Comparison of ENCODE assay signal across 33 cellular contexts in the genomic region with DNA sequence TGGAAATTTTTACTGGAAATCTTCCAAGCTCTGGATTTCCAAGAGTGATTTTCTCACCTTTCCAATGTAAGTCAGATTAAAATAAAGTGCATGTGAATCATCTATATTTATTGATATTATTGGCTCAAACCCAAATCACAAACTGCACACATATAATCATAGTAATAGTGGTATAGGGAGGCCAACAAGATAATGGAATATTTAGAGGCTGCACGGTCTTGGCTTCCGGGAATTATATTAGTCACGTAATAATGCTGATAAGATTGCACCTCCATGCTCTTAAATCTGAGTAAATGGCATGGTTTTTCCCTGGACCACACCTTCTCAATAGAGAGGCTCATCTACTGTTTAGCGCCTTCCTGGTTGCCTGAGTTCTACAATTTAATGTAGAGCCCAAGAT.
"Had no signal": no experiment of that assay in that cellular context is flagged by ENCODE, and none has a peak within 500 bp of the region (broad histone marks: within the 10 kb centered on the region; RNA-seq: fewer than 3 reads in every experiment).

No MANE protein-coding gene starts in this region.

- H3K4me1 ChIP-seq: adrenal gland, body of pancreas, breast epithelium had no signal

- DNase-seq: activated B cell treated with CpG ODN at 0.5 μM for 24 hours; activated CD4-positive, alpha-beta memory T cell treated with anti-CD3 and anti-CD28 coated beads for 36 hours; activated CD4-positive, alpha-beta T cell treated with anti-CD3 and anti-CD28 coated beads for 4 hours; activated CD4-positive, alpha-beta T cell treated with anti-CD3 and anti-CD28 coated beads, Interleukin-2, amount 10 ng/mL, durations not matched to agents 24 days and 14 days; activated CD4-positive, alpha-beta T cell treated with anti-CD3 and anti-CD28 coated beads, Interleukin-2, amount 50 U/mL, for 1 hour; activated CD4-positive, alpha-beta T cell treated with anti-CD3 and anti-CD28 coated beads, Interleukin-2, amount 50 U/mL, for 4 hours; activated CD4-positive, CD25-positive, alpha-beta regulatory T cell treated with anti-CD3 and anti-CD28 coated beads, Interleukin-2, amount 50 U/mL, for 72 hours; activated CD8-positive, alpha-beta memory T cell treated with anti-CD3 and anti-CD28 coated beads, Interleukin-2, amount 50 U/mL, for 4 hours; activated CD8-positive, alpha-beta T cell treated with anti-CD3 and anti-CD28 coated beads for 36 hours; activated effector memory CD4-positive, alpha-beta T cell treated with anti-CD3 and anti-CD28 coated beads, Interleukin-2, amount 50 U/mL, for 16 hours; activated gamma-delta T cell treated with Interleukin-2 at 50 U/mL for 16 hours; activated naive CD4-positive, alpha-beta T cell; activated naive CD4-positive, alpha-beta T cell treated with anti-CD3 and anti-CD28 coated beads for 36 hours; activated naive CD4-positive, alpha-beta T cell treated with anti-CD3 and anti-CD28 coated beads, Interleukin-2, amount 50 U/mL, for 16 hours; activated naive CD8-positive, alpha-beta T cell treated with anti-CD3 and anti-CD28 coated beads for 36 hours; activated T-cell treated with anti-CD3 and anti-CD28 coated beads for 4 hours; activated T-cell treated with anti-CD3 and anti-CD28 coated beads, Interleukin-2, amount 50 U/mL, for 1 hour; activated T-cell treated with anti-CD3 and anti-CD28 coated beads, Interleukin-2, amount 50 U/mL, for 4 hours; activated T-cell treated with anti-CD3 and anti-CD28 coated beads, Interleukin-2, amount 50 U/mL, for 72 hours; adrenal gland; amniotic stem cell; aorta; body of pancreas; brain microvascular endothelial cell; central memory CD4-positive, alpha-beta T cell; T-cell; T-helper 17 cell had no signal

- H3K27ac ChIP-seq: adrenal gland, body of pancreas, brain microvascular endothelial cell, breast epithelium, VCaP had no signal

- H3K36me3 ChIP-seq: adrenal gland, brain microvascular endothelial cell, breast epithelium had no signal

- FAIRE-seq: astrocyte, TTC549 had no signal

- H3K4me3 ChIP-seq: adrenal gland, body of pancreas, breast epithelium had no signal

- ATAC-seq: activated CD8-positive, alpha-beta T cell treated with anti-CD3 and anti-CD28 coated beads for 36 hours; activated naive CD4-positive, alpha-beta T cell treated with anti-CD3 and anti-CD28 coated beads, Interleukin-2, amount 50 U/mL, for 72 hours; activated T-cell treated with anti-CD3 and anti-CD28 coated beads, Interleukin-2, amount 50 U/mL, for 4 hours; activated T-cell treated with anti-CD3 and anti-CD28 coated beads, Interleukin-2, amount 50 U/mL, for 72 hours; activated T-helper 17 cell treated with anti-CD3 and anti-CD28 coated beads, Interleukin-2, amount 50 U/mL, for 72 hours; body of pancreas; T-cell; T-helper 17 cell had no signal

- H3K9me3 ChIP-seq: adrenal gland, body of pancreas, breast epithelium had no signal

- H3K27me3 ChIP-seq: adrenal gland, body of pancreas, brain microvascular endothelial cell, breast epithelium had no signal
